9 cellular contexts compared by ENCODE assay signal in the genomic region with DNA sequence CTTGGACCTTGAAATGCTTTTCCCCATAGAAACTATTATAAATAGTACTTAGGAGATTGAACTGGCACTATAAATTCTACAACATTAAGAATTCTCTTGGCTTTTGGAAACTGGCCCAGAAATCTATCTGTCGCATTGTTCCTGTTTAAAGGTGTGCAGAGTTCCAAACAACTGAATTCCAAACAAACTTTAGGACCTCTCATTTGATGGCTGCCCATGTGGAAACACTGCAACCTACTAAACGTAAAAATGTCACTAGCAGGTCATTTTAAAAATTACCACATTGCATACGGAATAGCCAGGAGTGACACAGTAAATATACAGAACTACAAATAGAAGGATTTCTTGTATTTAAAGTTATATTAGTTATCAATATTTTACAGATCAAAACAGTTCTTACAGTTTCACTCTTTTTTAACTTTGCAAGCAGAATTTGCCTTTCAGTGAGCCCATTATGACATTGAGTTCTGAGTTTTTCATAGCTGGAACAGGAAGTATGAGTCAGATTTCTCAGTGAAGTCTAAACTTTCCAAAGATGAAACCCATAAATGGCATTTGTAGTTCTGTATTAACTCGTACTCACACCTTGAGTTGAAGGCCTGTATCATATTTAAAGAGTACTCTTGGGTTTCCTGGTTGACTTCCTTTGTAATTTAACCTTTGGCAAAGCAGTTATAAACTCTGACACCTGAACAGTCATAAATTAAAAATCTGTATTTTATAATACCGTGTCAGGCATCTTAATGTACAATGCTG.
DNase-seq lines count a peak whose midpoint lies in the region; ATAC-seq, FAIRE-seq and TF ChIP-seq lines count a peak whose summit lies in the region.
"Had no signal": no experiment of that assay in that cellular context is flagged by ENCODE, and none has a peak within 500 bp of the region (broad histone marks: within the 10 kb centered on the region; RNA-seq: fewer than 3 reads in every experiment).

No MANE protein-coding gene starts in this region.

- no peaks in the 10 kb centered on the region for H3K36me3 ChIP-seq in DND-41 (ENCODE audit: insufficient read depth, low read length)
- H3K36me3 ChIP-seq: right lobe of liver had no signal

- no peaks in the 10 kb centered on the region for H3K36me3 Mint-ChIP-seq in T-helper 1 cell treated with Interleukin-12 subunit alpha and Interleukin-12 subunit beta and Interleukin-4 antibody, amounts not matched to agents 30 μg/mL and 1 μg/mL, for 36 hours (ENCODE audit: low read depth)

- peak; percentile 80 for ATAC-seq in DND-41 (ENCODE audit: insufficient read depth, low read depth)
- peak; percentile 95 for ATAC-seq in GM19372 (IDR thresholded peaks at IDR 0.05; ENCODE audit: low read depth, unreplicated experiment)
- ATAC-seq in HG03342 (IDR thresholded peaks at IDR 0.05; ENCODE audit: unreplicated experiment) = peak; percentile 96

- no peaks in the 10 kb centered on the region for H3K27me3 ChIP-seq in DND-41 (ENCODE audit: insufficient read depth, low read length, poor library complexity)
- H3K27me3 ChIP-seq: right lobe of liver had no signal

- peak; percentile 95 for FAIRE-seq in islet of Langerhans (lab: Jason Lieb, UNC)

- no peaks in the 10 kb centered on the region for H3K27me3 Mint-ChIP-seq in T-helper 1 cell treated with Interleukin-12 subunit alpha and Interleukin-12 subunit beta and Interleukin-4 antibody, amounts not matched to agents 30 μg/mL and 1 μg/mL, for 36 hours (ENCODE audit: low read depth)

- H3K4me1 Mint-ChIP-seq in T-helper 1 cell treated with Interleukin-12 subunit alpha and Interleukin-12 subunit beta and Interleukin-4 antibody, amounts not matched to agents 30 μg/mL and 1 μg/mL, for 36 hours (ENCODE audit: low read depth) = peaks cover 28% of the 10 kb centered on the region

- no peaks in the 10 kb centered on the region for H3K79me2 ChIP-seq in DND-41 (ENCODE audit: insufficient read depth, low read length)

- H3K4me3 Mint-ChIP-seq in T-helper 1 cell treated with Interleukin-12 subunit alpha and Interleukin-12 subunit beta and Interleukin-4 antibody, amounts not matched to agents 30 μg/mL and 1 μg/mL, for 36 hours = no peak overlapping the region

- no peak for DNase-seq in DND-41
- no peak for DNase-seq in retina
- no peak for DNase-seq in NCI-H1417 treated with DMSO at 0.1 percent for 48 hours (lab: John Stamatoyannopoulos, UW)
- DNase-seq in SHP77 treated with DMSO at 0.1 percent for 48 hours (lab: John Stamatoyannopoulos, UW) = no peak
- DNase-seq: right lobe of liver had no signal

- no peak overlapping the region for H3K4me2 ChIP-seq in DND-41 (ENCODE audit: insufficient read depth, low read length)

- H3K9me3 ChIP-seq in DND-41 (ENCODE audit: insufficient read depth, low read length, severe bottlenecking) = no peaks in the 10 kb centered on the region
- H3K9me3 ChIP-seq: right lobe of liver had no signal

- H3K4me3 ChIP-seq in DND-41 (ENCODE audit: low read depth in 1 of 2, low read length in 2 of 2) = no peak overlapping the region
- H3K4me3 ChIP-seq: right lobe of liver had no signal

- no peaks in the 10 kb centered on the region for H3K9me3 Mint-ChIP-seq in T-helper 1 cell treated with Interleukin-12 subunit alpha and Interleukin-12 subunit beta and Interleukin-4 antibody, amounts not matched to agents 30 μg/mL and 1 μg/mL, for 36 hours

- peak overlapping the region; percentile 68 for H3K27ac Mint-ChIP-seq in T-helper 1 cell treated with Interleukin-12 subunit alpha and Interleukin-12 subunit beta and Interleukin-4 antibody, amounts not matched to agents 30 μg/mL and 1 μg/mL, for 36 hours

- H2AFZ ChIP-seq in DND-41 (ENCODE audit: low read depth, low read length) = no peak overlapping the region

- no peaks in the 10 kb centered on the region for H4K20me1 ChIP-seq in DND-41 (ENCODE audit: insufficient read depth, low read length)

- no peak for TF ChIP-seq CTCF in DND-41 (IDR thresholded peaks at IDR 0.05; ENCODE audit: borderline replicate concordance, extremely low read depth, low read length, poor library complexity, severe bottlenecking)

- peaks cover 13% of the 10 kb centered on the region for H3K4me1 ChIP-seq in DND-41 (ENCODE audit: insufficient read depth, low read length)
- H3K4me1 ChIP-seq: right lobe of liver had no signal

- no peak overlapping the region for H3K27ac ChIP-seq in DND-41 (ENCODE audit: low read length)
- H3K27ac ChIP-seq: right lobe of liver had no signal

- H3K9ac ChIP-seq in DND-41 (ENCODE audit: low read depth, low read length) = no peak overlapping the region
